In genomic region chr10:968546-969199, GRCh38 we compare ENCODE assay signal across 21 cellular contexts. TPM values are rescaled to one million over a fixed set of nuclear protein-coding genes. Genes with fewer than 3 reads are reported as not detected.
"Had no signal": no experiment of that assay in that cellular context is flagged by ENCODE, and none has a peak within 500 bp of the region (broad histone marks: within the 10 kb centered on the region; RNA-seq: fewer than 3 reads in every experiment).

No MANE protein-coding gene starts in this region.

- H2AFZ ChIP-seq: hepatocyte had no signal

- H3K9me3 ChIP-seq: colonic mucosa, left lung, testis, uterus had no signal

- H3K4me3 ChIP-seq: colonic mucosa, hepatocyte, left lung, spleen, testis, uterus had no signal

- H3K27ac ChIP-seq: colonic mucosa, testis, uterus, VCaP had no signal

- DNase-seq: activated CD4-positive, alpha-beta T cell treated with anti-CD3 and anti-CD28 coated beads, Interleukin-2, amount 50 U/mL, for 48 hours; activated naive CD4-positive, alpha-beta T cell treated with anti-CD3 and anti-CD28 coated beads, Interleukin-2, amount 50 U/mL, for 16 hours; caudate nucleus; colonic mucosa; left lung; mesenchymal stem cell; occipital lobe; spleen; stimulated activated naive CD8-positive, alpha-beta T cell treated with anti-CD3 and anti-CD28 coated beads, Interleukin-15, amount 100 ng/mL, for 72 hours; testis; uterus had no signal

- H3K79me2 ChIP-seq: hepatocyte had no signal

- H3K27ac Mint-ChIP-seq: activated T-helper 2 cell treated with anti-CD3 and anti-CD28 coated beads, Interferon-gamma antibody, Interleukin-2, Interleukin-4, amounts not matched to agents 10 μg/mL and 5 μg/mL and 100 μg/mL, durations not matched to agents 14 hours and 24 hours and 36 hours had no signal

- H3K4me3 Mint-ChIP-seq: nephron; stimulated activated naive CD8-positive, alpha-beta T cell treated with anti-CD3 and anti-CD28 coated beads, Interleukin-15, amount 100 ng/mL, for 72 hours had no signal

- H3K4me2 ChIP-seq: hepatocyte had no signal

- H3K36me3 ChIP-seq: colonic mucosa, left lung, spleen, uterus had no signal

- H3K9me3 Mint-ChIP-seq: nephron had no signal

- H3K27me3 ChIP-seq: colonic mucosa, hepatocyte, left lung, testis, uterus had no signal

- H3K4me1 ChIP-seq: colonic mucosa, testis, uterus had no signal

- ATAC-seq: esophagus mucosa; left lung; sciatic nerve; stimulated activated naive CD8-positive, alpha-beta T cell treated with anti-CD3 and anti-CD28 coated beads, Interleukin-15, amount 100 ng/mL, for 72 hours had no signal

RNA-seq across cellular contexts. Expression of gene IDI2, which starts 57.0 kb away (rescaled TPM):
- total RNA-seq: activated T-helper 2 cell treated with anti-CD3 and anti-CD28 coated beads, Interferon-gamma antibody, Interleukin-2, Interleukin-4, amounts not matched to agents 10 μg/mL and 5 μg/mL and 100 μg/mL, durations not matched to agents 14 hours and 24 hours and 36 hours; colonic mucosa; esophagus mucosa; fibroblast of villous mesenchyme; glomerular endothelial cell; left lung; occipital lobe; sciatic nerve; spleen; T-helper 1 cell treated with Interleukin-12 subunit alpha and Interleukin-12 subunit beta and Interleukin-4 antibody, amounts not matched to agents 30 ng/mL and 1 ng/mL, for 36 hours; uterus had no signal
- polyA plus RNA-seq: keratinocyte had no signal
